In genomic region chr14:49931523-49931922, GRCh38 we compare ENCODE assay signal across 16 cellular contexts.
"Had no signal": no experiment of that assay in that cellular context is flagged by ENCODE, and none has a peak within 500 bp of the region (broad histone marks: within the 10 kb centered on the region; RNA-seq: fewer than 3 reads in every experiment).

No MANE protein-coding gene starts in this region.

- DNase-seq: activated CD4-positive, alpha-beta T cell treated with anti-CD3 and anti-CD28 coated beads for 36 hours; activated CD4-positive, alpha-beta T cell treated with anti-CD3 and anti-CD28 coated beads, Interleukin-2, amount 50 U/mL, for 48 hours; cerebellar nuclear complex; cortex of kidney; effector CD4-positive, alpha-beta T cell; head of caudate nucleus; left lung; mammary epithelial cell; stimulated activated CD4-positive, alpha-beta T cell treated with anti-CD3 and anti-CD28 coated beads, Interleukin-4, amount 100 ng/mL, for 1 hour; T-helper 17 cell; thyroid gland had no signal

- H3K27ac Mint-ChIP-seq: activated CD4-positive, alpha-beta T cell treated with anti-CD3 and anti-CD28 coated beads for 36 hours; activated naive CD8-positive, alpha-beta T cell; nephron had no signal

- H3K4me3 ChIP-seq: left lung, smooth muscle cell, thyroid gland had no signal

- H3K36me3 Mint-ChIP-seq: activated naive CD8-positive, alpha-beta T cell had no signal

- H3K27ac ChIP-seq: left lung, thyroid gland, VCaP had no signal

- H3K27me3 Mint-ChIP-seq: activated CD4-positive, alpha-beta T cell treated with anti-CD3 and anti-CD28 coated beads for 36 hours; activated naive CD8-positive, alpha-beta T cell; T-helper 17 cell had no signal

- H3K27me3 ChIP-seq: left lung, thyroid gland had no signal

- ATAC-seq: activated CD4-positive, alpha-beta T cell treated with anti-CD3 and anti-CD28 coated beads for 36 hours; left lung; sciatic nerve; T-helper 17 cell had no signal

- H3K4me3 Mint-ChIP-seq: activated CD4-positive, alpha-beta T cell treated with anti-CD3 and anti-CD28 coated beads for 36 hours; activated naive CD8-positive, alpha-beta T cell; nephron; T-helper 17 cell had no signal

- H3K4me2 ChIP-seq: smooth muscle cell had no signal
